21 cellular contexts compared by ENCODE assay signal in genomic region chr7:71548746-71549145, GRCh38.
"Had no signal": no experiment of that assay in that cellular context is flagged by ENCODE, and none has a peak within 500 bp of the region (broad histone marks: within the 10 kb centered on the region; RNA-seq: fewer than 3 reads in every experiment).

No MANE protein-coding gene starts in this region.

- H3K4me1 Mint-ChIP-seq: endodermal cell; naive thymus-derived CD8-positive, alpha-beta T cell; stimulated activated memory B cell treated with anti-CD40 and anti-IgM and Interleukin-4, amounts not matched to agents 10 μg/mL and 1 μg/mL and 100 μg/mL, for 72 hours had no signal

- H3K9me3 ChIP-seq: colonic mucosa, neutrophil, psoas muscle, testis, tibial nerve, upper lobe of right lung had no signal

- DNase-seq: cerebellar nuclear complex; colonic mucosa; dermis blood vessel endothelial cell; endodermal cell; erythroblast; foreskin melanocyte; hippocampal formation; kidney glomerular epithelial cell; mesendoderm; naive thymus-derived CD8-positive, alpha-beta T cell; psoas muscle; stimulated activated CD4-positive, alpha-beta T cell treated with anti-CD3 and anti-CD28 coated beads, Interleukin-12 subunit alpha, Interleukin-12 subunit beta, amount 100 ng/mL, for 4 hours; stimulated activated CD4-positive, alpha-beta T cell treated with anti-CD3 and anti-CD28 coated beads, Interleukin-4, amount 100 ng/mL, for 1 hour; testis; upper lobe of right lung had no signal

- H3K36me3 ChIP-seq: colonic mucosa, neutrophil, tibial nerve, upper lobe of right lung had no signal

- H3K36me3 Mint-ChIP-seq: stimulated activated memory B cell treated with anti-CD40 and anti-IgM and Interleukin-4, amounts not matched to agents 10 μg/mL and 1 μg/mL and 100 μg/mL, for 72 hours had no signal

- H3K27ac ChIP-seq: colonic mucosa, neutrophil, psoas muscle, skin epidermis, testis, upper lobe of right lung had no signal

- ATAC-seq: naive thymus-derived CD8-positive, alpha-beta T cell; psoas muscle; sciatic nerve; stimulated activated memory B cell treated with anti-CD40 and anti-IgM and Interleukin-4, amounts not matched to agents 10 μg/mL and 1 μg/mL and 100 μg/mL, for 72 hours; upper lobe of right lung had no signal

- H3K4me3 ChIP-seq: colonic mucosa, psoas muscle, skin epidermis, testis, tibial nerve, upper lobe of right lung had no signal

- H3K27me3 ChIP-seq: colonic mucosa, neutrophil, testis, tibial nerve, upper lobe of right lung had no signal

- H3K4me3 Mint-ChIP-seq: endodermal cell; naive thymus-derived CD8-positive, alpha-beta T cell; stimulated activated memory B cell treated with anti-CD40 and anti-IgM and Interleukin-4, amounts not matched to agents 10 μg/mL and 1 μg/mL and 100 μg/mL, for 72 hours; stimulated activated naive CD8-positive, alpha-beta T cell treated with anti-CD3 and anti-CD28 coated beads, Interleukin-15, Interleukin-2, amounts not matched to agents 100 ng/mL and 50 ng/mL, for 24 hours had no signal

- H3K27me3 Mint-ChIP-seq: naive thymus-derived CD8-positive, alpha-beta T cell; stimulated activated memory B cell treated with anti-CD40 and anti-IgM and Interleukin-4, amounts not matched to agents 10 μg/mL and 1 μg/mL and 100 μg/mL, for 72 hours; stimulated activated naive CD8-positive, alpha-beta T cell treated with anti-CD3 and anti-CD28 coated beads, Interleukin-15, Interleukin-2, amounts not matched to agents 100 ng/mL and 50 ng/mL, for 24 hours had no signal

- H3K4me1 ChIP-seq: colonic mucosa, psoas muscle, testis, tibial nerve, upper lobe of right lung had no signal

- H3K27ac Mint-ChIP-seq: endodermal cell; naive thymus-derived CD8-positive, alpha-beta T cell; stimulated activated memory B cell treated with anti-CD40 and anti-IgM and Interleukin-4, amounts not matched to agents 10 μg/mL and 1 μg/mL and 100 μg/mL, for 72 hours; stimulated activated naive CD8-positive, alpha-beta T cell treated with anti-CD3 and anti-CD28 coated beads, Interleukin-15, Interleukin-2, amounts not matched to agents 100 ng/mL and 50 ng/mL, for 24 hours had no signal
